In genomic region chr14:99309220-99309766, GRCh38 we compare ENCODE assay signal across 23 cellular contexts. TPM values are rescaled to one million over a fixed set of nuclear protein-coding genes. Genes with fewer than 3 reads are reported as not detected.
DNase-seq lines count a peak whose midpoint lies in the region; TF ChIP-seq lines count a peak whose summit lies in the region.
"Had no signal": no experiment of that assay in that cellular context is flagged by ENCODE, and none has a peak within 500 bp of the region (broad histone marks: within the 10 kb centered on the region; RNA-seq: fewer than 3 reads in every experiment).

No MANE protein-coding gene starts in this region.

- peak; percentile 28 for DNase-seq in activated CD8-positive, alpha-beta memory T cell treated with anti-CD3 and anti-CD28 coated beads, Interleukin-2, amount 50 U/mL, for 48 hours
- no peak for DNase-seq in activated CD8-positive, alpha-beta memory T cell treated with anti-CD3 and anti-CD28 coated beads, Interleukin-2, amount 50 U/mL, for 4 hours
- DNase-seq in coronary artery (ENCODE audit: low spot score): peak; percentile 5
- no peak for DNase-seq in neuronal stem cell (ENCODE audit: low spot score)
- no peak for DNase-seq in MG63
- DNase-seq in GM13977 (ENCODE audit: low spot score): no peak
- DNase-seq: 8988T; ACHN; AML-193; BE2C; CD4-positive, alpha-beta T cell; CD8-positive, alpha-beta memory T cell; DMS 273 treated with DMSO at 0.1 percent for 48 hours; DMS79; EL; GDM1; GOT3; HFFc6 had no signal

- no peaks in the 10 kb centered on the region for H3K79me1 ChIP-seq in neuronal stem cell (ENCODE audit: low read depth, low read length)

- WGBS in neuronal stem cell (ENCODE audit: extremely low coverage in 2 of 2, insufficient read length in 2 of 2, insufficient replicate concordance in 1 of 2), 2 donors: no CpG with 5 or more reads among the region's 4 CpGs

- H3K27ac ChIP-seq in coronary artery: no peak overlapping the region
- H3K27ac ChIP-seq in neuronal stem cell (replicated peaks; ENCODE audit: low read length): no peak overlapping the region
- H3K27ac ChIP-seq: A549; BLaER1 treated with 17β-estradiol and CSF1 and Interleukin-3, amounts not matched to agents 10 nM and 100 nM had no signal

- no peak overlapping the region for H3K4me3 ChIP-seq in coronary artery
- H3K4me3 ChIP-seq in neuronal stem cell (ENCODE audit: low read length in 2 of 2): no peak overlapping the region
- H3K4me3 ChIP-seq in MG63: no peak overlapping the region
- H3K4me3 ChIP-seq: A549; BLaER1 treated with 17β-estradiol and CSF1 and Interleukin-3, amounts not matched to agents 10 nM and 100 nM; GM12878; HAP-1 had no signal

- H2BK120ac ChIP-seq in neuronal stem cell (ENCODE audit: low read depth, low read length): no peak overlapping the region

- TF ChIP-seq CTCF in coronary artery (IDR thresholded peaks at IDR 0.05) (no peak), GM13977 (IDR thresholded peaks at IDR 0.05; ENCODE audit: extremely low read depth, insufficient read depth, missing control alignments) (no peak)

- H3K4me1 ChIP-seq in neuronal stem cell (ENCODE audit: control insufficient read depth in 2 of 2, insufficient read depth in 1 of 2, low read depth in 1 of 2, low read length in 2 of 2): peaks cover 0 to 4% of the 10 kb centered on the region in 2 donors
- H3K4me1 ChIP-seq: BE2C; BLaER1 treated with 17β-estradiol and CSF1 and Interleukin-3, amounts not matched to agents 10 nM and 100 nM; HAP-1 had no signal

- H3K18ac ChIP-seq in neuronal stem cell (ENCODE audit: low read length): no peak overlapping the region

- H3K4me2 ChIP-seq in neuronal stem cell (ENCODE audit: insufficient read depth, low read length, poor library complexity, severe bottlenecking): no peak overlapping the region
- H3K4me2 ChIP-seq: A549; BLaER1 treated with 17β-estradiol and CSF1 and Interleukin-3, amounts not matched to agents 10 nM and 100 nM had no signal

- no peak overlapping the region for H4K8ac ChIP-seq in neuronal stem cell (ENCODE audit: low read depth, low read length)

- H2AFZ ChIP-seq in neuronal stem cell (ENCODE audit: low read length): no peak overlapping the region

- no peak overlapping the region for H4K91ac ChIP-seq in neuronal stem cell (ENCODE audit: low read depth, low read length, poor library complexity)

- H2AK5ac ChIP-seq in neuronal stem cell (ENCODE audit: low read depth, low read length): peak overlapping the region; percentile 47

- H2BK15ac ChIP-seq in neuronal stem cell (ENCODE audit: low read length): no peak overlapping the region

- H2BK5ac ChIP-seq in neuronal stem cell (ENCODE audit: low read length): no peak overlapping the region

- H3K36me3 ChIP-seq in neuronal stem cell (replicated peaks in 1 of 2; ENCODE audit: control insufficient read depth in 2 of 2, insufficient read depth in 2 of 2, low read length in 2 of 2) (no peaks in the 10 kb centered on the region), MG63 (no peaks in the 10 kb centered on the region)
- H3K36me3 ChIP-seq: BE2C; BLaER1 treated with 17β-estradiol and CSF1 and Interleukin-3, amounts not matched to agents 10 nM and 100 nM; HAP-1 had no signal

- H3K9me3 ChIP-seq in neuronal stem cell (replicated peaks in 1 of 2; ENCODE audit: control insufficient read depth in 2 of 2, insufficient read depth in 1 of 2, low read depth in 1 of 2, low read length in 2 of 2): no peaks in the 10 kb centered on the region
- H3K9me3 ChIP-seq in MG63: no peaks in the 10 kb centered on the region
- H3K9me3 ChIP-seq: A549, BE2C, HAP-1 had no signal

- no peak overlapping the region for H3K9ac ChIP-seq in neuronal stem cell (ENCODE audit: low read depth, low read length, poor library complexity)
- H3K9ac ChIP-seq: BLaER1 treated with 17β-estradiol and CSF1 and Interleukin-3, amounts not matched to agents 10 nM and 100 nM had no signal

- H3K4ac ChIP-seq in neuronal stem cell (ENCODE audit: low read length): no peak overlapping the region

- H3K27me3 ChIP-seq in neuronal stem cell (ENCODE audit: control insufficient read depth in 3 of 3, insufficient read depth in 3 of 3, low read depth in 1 of 3, low read length in 3 of 3) (no peaks in the 10 kb centered on the region), MG63 (no peaks in the 10 kb centered on the region)
- H3K27me3 ChIP-seq: BE2C; BLaER1 treated with 17β-estradiol and CSF1 and Interleukin-3, amounts not matched to agents 10 nM and 100 nM had no signal

- no peak overlapping the region for H3K14ac ChIP-seq in neuronal stem cell (ENCODE audit: low read length)

- in situ Hi-C loops in GM13977 (cut with MboI; ENCODE audit: low pct_unique_long_range_greater_than_20kb, low sequenced_read_pairs, unreplicated experiment): no loop called here

- H2BK12ac ChIP-seq in neuronal stem cell (ENCODE audit: low read length): no peak overlapping the region

- no peak overlapping the region for H3K23ac ChIP-seq in neuronal stem cell (ENCODE audit: low read depth, low read length, poor library complexity)

RNA-seq across cellular contexts. Expression of gene BCL11B, which starts 37.3 kb away (rescaled TPM):
- polyA plus RNA-seq in neuronal stem cell (2013, experiment 1 of 2): 0.77 TPM
- 0.90 TPM for polyA plus RNA-seq in neuronal stem cell (2013, experiment 2 of 2)
- total RNA-seq in MG63 (2014; rRNA removed; shearing (Covaris generic); ENCODE audit: low replicate concordance): not detected in 2 replicates
- polyA plus RNA-seq: CD14-positive monocyte had no signal

Comparison
In these comparisons a context has a peak if more than half of its experiments do, and no peak if none do; other contexts are left out.
1. DNase-seq: peak in activated CD8-positive, alpha-beta memory T cell treated with anti-CD3 and anti-CD28 coated beads, Interleukin-2, amount 50 U/mL, for 48 hours (single experiment) and coronary artery (single experiment); none in activated CD8-positive, alpha-beta memory T cell treated with anti-CD3 and anti-CD28 coated beads, Interleukin-2, amount 50 U/mL, for 4 hours (single experiment), neuronal stem cell (single experiment), MG63 (single experiment) and GM13977 (single experiment).